11 cellular contexts compared by ENCODE assay signal in the genomic region with DNA sequence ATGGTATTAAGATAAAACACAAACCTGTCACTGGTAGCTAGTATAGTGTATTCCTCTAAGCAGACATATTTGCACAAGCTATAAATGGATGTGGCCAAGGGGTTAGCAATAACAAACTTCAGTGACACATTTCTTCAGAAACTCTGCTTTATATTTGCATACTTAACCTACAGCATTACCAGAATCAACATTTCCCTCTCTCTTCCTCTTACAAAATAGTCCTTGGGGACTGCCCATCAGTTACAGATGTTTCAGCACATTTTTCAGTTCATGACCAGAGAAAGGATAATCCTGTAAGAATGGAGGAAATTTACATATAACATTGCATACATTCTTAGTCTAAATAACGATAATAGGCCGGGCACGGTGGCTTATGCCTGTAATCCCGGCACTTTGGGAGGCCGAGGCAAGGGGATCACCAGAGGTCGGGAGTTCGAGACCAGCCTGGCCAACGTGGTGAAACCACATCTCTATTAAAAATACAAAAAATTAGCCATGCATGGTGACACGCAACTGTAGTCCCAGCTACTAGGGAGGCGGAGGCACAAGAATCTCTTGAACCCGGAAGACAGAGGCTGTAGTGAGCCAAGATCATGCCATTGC. TPM values are rescaled to one million over a fixed set of nuclear protein-coding genes. Genes with fewer than 3 reads are reported as not detected.
DNase-seq lines count a peak whose midpoint lies in the region; ATAC-seq and TF ChIP-seq lines count a peak whose summit lies in the region.
"Had no signal": no experiment of that assay in that cellular context is flagged by ENCODE, and none has a peak within 500 bp of the region (broad histone marks: within the 10 kb centered on the region; RNA-seq: fewer than 3 reads in every experiment).

No MANE protein-coding gene starts in this region.

- ATAC-seq in GM18520 (IDR thresholded peaks at IDR 0.05; ENCODE audit: unreplicated experiment), result peak; percentile 96
- peak; percentile 96 for ATAC-seq in GM21515 (IDR thresholded peaks at IDR 0.05; ENCODE audit: unreplicated experiment)
- ATAC-seq in HG03103 (IDR thresholded peaks at IDR 0.05; ENCODE audit: low read depth, unreplicated experiment), result peak; percentile 92

- DNase-seq in foreskin fibroblast (peak; percentile 0 to 15), iPS-NIHi7 (ENCODE audit: extremely low spot score) (no peak), glomerular visceral epithelial cell (ENCODE audit: extremely low spot score) (no peak), NCI-H187 (lab: John Stamatoyannopoulos, UW) (no peak), osteoblast (ENCODE audit: insufficient read length, low spot score, missing footprints) (no peak)
- DNase-seq: NCI-H1436 had no signal

- H3K4me3 ChIP-seq in foreskin fibroblast (ENCODE audit: low read depth in 1 of 2, low read length in 2 of 2) (no peak overlapping the region), osteoblast (ENCODE audit: insufficient read depth, low read length) (no peak overlapping the region)
- H3K4me3 ChIP-seq: SJSA1, tibial nerve had no signal

- H3K9me3 ChIP-seq in osteoblast (ENCODE audit: low read depth, low read length), result no peaks in the 10 kb centered on the region
- H3K9me3 ChIP-seq: SJSA1 had no signal

- TF ChIP-seq CTCF in foreskin fibroblast (IDR thresholded peaks at IDR 0.05; ENCODE audit: low read depth, low read length) (no peak), osteoblast (IDR thresholded peaks at IDR 0.05; ENCODE audit: extremely low read depth, low read depth, low read length) (no peak)

- H3K4me2 ChIP-seq in osteoblast (ENCODE audit: insufficient read depth, low read length), result no peak overlapping the region

- no peaks in the 10 kb centered on the region for H3K4me1 ChIP-seq in osteoblast (ENCODE audit: insufficient read depth, low read length)
- H3K4me1 ChIP-seq: SJSA1, tibial nerve had no signal

- no peaks in the 10 kb centered on the region for H3K27me3 ChIP-seq in osteoblast (ENCODE audit: insufficient read depth, low read length)
- H3K27me3 ChIP-seq: SJSA1, tibial nerve had no signal

- H3K79me2 ChIP-seq in osteoblast (ENCODE audit: insufficient read depth, low read length), result no peaks in the 10 kb centered on the region

- H2AFZ ChIP-seq in osteoblast (ENCODE audit: low read length), result no peak overlapping the region

- H3K27ac ChIP-seq in osteoblast (ENCODE audit: low read depth, low read length), result no peak overlapping the region
- H3K27ac ChIP-seq: SJSA1, tibial nerve had no signal

- no peaks in the 10 kb centered on the region for H3K36me3 ChIP-seq in osteoblast (ENCODE audit: insufficient read depth, low read length)
- H3K36me3 ChIP-seq: SJSA1, tibial nerve had no signal

- no peaks in the 10 kb centered on the region for H4K20me1 ChIP-seq in osteoblast (ENCODE audit: insufficient read depth, low read length)

RNA-seq across cellular contexts. Expression of gene SLC1A1, which starts 25.3 kb away (rescaled TPM):
- 20.0 and 25.7 TPM in 2 replicates for total RNA-seq in osteoblast

Comparison
In these comparisons a context has a peak if more than half of its experiments do, and no peak if none do; other contexts are left out.
1. DNase-seq: peak in foreskin fibroblast (2 of 2); none in iPS-NIHi7 (single experiment), glomerular visceral epithelial cell (single experiment), NCI-H187 (0 of 2) and osteoblast (single experiment).
2. Peak in every context shown above with its lines, with median percentiles within 50 percentile points of each other: ATAC-seq.